In the genomic region with DNA sequence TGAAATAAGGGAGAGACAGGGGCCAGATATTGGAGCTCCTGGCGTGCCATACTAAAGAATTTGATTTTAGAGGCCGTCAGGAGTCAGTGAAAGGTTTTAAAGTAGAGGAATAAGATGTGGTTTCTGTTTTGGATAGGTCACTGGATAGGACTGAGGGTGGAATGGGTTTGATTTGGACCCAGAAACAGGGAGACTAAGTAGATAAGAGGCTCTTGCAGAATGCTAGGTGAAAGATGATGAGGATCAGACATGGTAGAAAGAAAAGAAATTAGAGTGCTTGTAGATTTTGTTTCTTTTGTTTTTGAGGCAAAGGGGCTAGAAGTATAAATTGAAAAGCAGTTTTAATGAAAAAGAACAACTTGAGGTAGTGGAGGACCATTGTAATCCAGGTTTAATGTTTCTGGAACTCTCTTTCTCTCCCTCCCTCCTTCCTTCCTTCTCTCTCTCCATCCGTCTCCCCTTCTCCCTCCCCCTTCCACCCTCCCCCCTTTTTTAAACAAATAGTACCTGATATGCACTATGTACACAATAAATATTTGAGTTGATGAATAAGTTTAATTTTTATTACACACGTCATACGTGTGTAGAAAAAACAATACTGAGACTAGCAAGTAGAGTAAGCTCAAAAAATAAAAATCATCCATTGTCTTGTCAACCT, we compare ENCODE assay signal across 8 cellular contexts. TPM values are rescaled to one million over a fixed set of nuclear protein-coding genes. Genes with fewer than 3 reads are reported as not detected.
DNase-seq lines count a peak whose midpoint lies in the region; ATAC-seq and TF ChIP-seq lines count a peak whose summit lies in the region.

No MANE protein-coding gene starts in this region.

- in situ Hi-C loops in Panc1 (cut with HindIII; ENCODE audit: low pct_unique_long_range_greater_than_20kb, low sequenced_read_pairs): no loop called here

- H3K9me3 ChIP-seq in DOHH2 (ENCODE audit: control insufficient read depth, insufficient read depth, low read length): no peaks in the 10 kb centered on the region
- no peaks in the 10 kb centered on the region for H3K9me3 ChIP-seq in Panc1 (ENCODE audit: control insufficient read depth, insufficient read depth, low read depth, low read length)
- no peaks in the 10 kb centered on the region for H3K9me3 ChIP-seq in esophagus muscularis mucosa
- H3K9me3 ChIP-seq in psoas muscle: no peaks in the 10 kb centered on the region

- WGBS in esophagus muscularis mucosa: 12% methylated on average over 5 of the region's 5 CpGs
- WGBS in psoas muscle, 3 donors: 10 to 22% (median 11%) methylated on average over 5 of the region's 5 CpGs

- H3K27ac ChIP-seq in DOHH2 (ENCODE audit: low read depth, low read length) (no peak overlapping the region), Panc1 (ENCODE audit: low read length) (peak overlapping the region; percentile 93), esophagus muscularis mucosa (replicated peaks in 1 of 4) (peak overlapping the region; percentile 88 to 95 (median 92)), psoas muscle (peak overlapping the region; percentile 93)

- CTCF ChIA-PET in Panc1 (lab: Charles Lee): interaction anchor here (0.6 kb wide), 2 partner anchors 262 to 452 kb away, joined by 5 to 11 read pairs; no protein-coding TSS in a partner anchor

- no peak for TF ChIP-seq CTCF in DOHH2 (IDR thresholded peaks at IDR 0.05; ENCODE audit: low read depth, low read length, poor library complexity, severe bottlenecking)
- no peak for TF ChIP-seq CTCF in Panc1 (IDR thresholded peaks at IDR 0.05)
- no peak for TF ChIP-seq CTCF in esophagus muscularis mucosa (IDR thresholded peaks at IDR 0.05)
- no peak for TF ChIP-seq CTCF in psoas muscle (IDR thresholded peaks at IDR 0.05)

- no peak for TF ChIP-seq POLR2A in esophagus muscularis mucosa (IDR thresholded peaks at IDR 0.05; ENCODE audit: low read depth)

- peak overlapping the region; percentile 79 for H3K4me3 ChIP-seq in DOHH2 (ENCODE audit: low read length)
- peak overlapping the region; percentile 66 to 77 for H3K4me3 ChIP-seq in Panc1 (ENCODE audit: low read depth in 2 of 2, low read length in 2 of 2)
- peak overlapping the region; percentile 61 to 79 (median 72) for H3K4me3 ChIP-seq in esophagus muscularis mucosa
- peak overlapping the region; percentile 93 for H3K4me3 ChIP-seq in psoas muscle

- POLR2A ChIA-PET in Panc1 (lab: Charles Lee): no interaction called here

- H3K36me3 ChIP-seq in DOHH2 (ENCODE audit: control insufficient read depth, low read length) (peaks cover 67% of the 10 kb centered on the region), Panc1 (ENCODE audit: control insufficient read depth, insufficient read depth, low read length) (peaks cover 5% of the 10 kb centered on the region), esophagus muscularis mucosa (no peaks in the 10 kb centered on the region), psoas muscle (ENCODE audit: insufficient read depth in 1 of 2, low read depth in 1 of 2) (no peaks in the 10 kb centered on the region)

- ATAC-seq in Panc1 (no peak), psoas muscle (no peak)

- H3F3A ChIP-seq in DOHH2 (ENCODE audit: control insufficient read depth, insufficient read depth): no peaks in the 10 kb centered on the region

- no peaks in the 10 kb centered on the region for H3K9me2 ChIP-seq in DOHH2 (replicated peaks; ENCODE audit: control insufficient read depth, low read length)

- intact Hi-C loops in Panc1 (cut with micrococcal nuclease; ENCODE audit: unreplicated experiment) (no loop called here), esophagus muscularis mucosa (cut with DNase I) (no loop called here), psoas muscle (cut with DNase I) (no loop called here)

- DNase-seq in Panc1 (ENCODE audit: low read depth, low spot score): no peak
- DNase-seq in esophagus muscularis mucosa (ENCODE audit: extremely low spot score): no peak
- no peak for DNase-seq in psoas muscle
- no peak for DNase-seq in medulla oblongata (ENCODE audit: extremely low spot score)
- no peak for DNase-seq in dedifferentiated amniotic fluid mesenchymal stem cell (ENCODE audit: extremely low spot score)
- no peak for DNase-seq in NCI-H526 treated with DMSO at 0.1 percent for 48 hours (lab: John Stamatoyannopoulos, UW)
- DNase-seq in stimulated activated naive CD4-positive, alpha-beta T cell (lab: John Stamatoyannopoulos, UW): no peak

- H3K27me3 ChIP-seq in DOHH2 (ENCODE audit: control insufficient read depth, low read length): no peaks in the 10 kb centered on the region
- H3K27me3 ChIP-seq in Panc1 (ENCODE audit: control insufficient read depth, insufficient read depth, low read length): no peaks in the 10 kb centered on the region
- no peaks in the 10 kb centered on the region for H3K27me3 ChIP-seq in esophagus muscularis mucosa
- no peaks in the 10 kb centered on the region for H3K27me3 ChIP-seq in psoas muscle (ENCODE audit: insufficient read depth in 3 of 3, low read length in 2 of 3)

- H3K4me2 ChIP-seq in DOHH2 (ENCODE audit: low read length): peak overlapping the region; percentile 85

- peaks cover 55% of the 10 kb centered on the region for H3K4me1 ChIP-seq in DOHH2 (ENCODE audit: control insufficient read depth, low read length)
- H3K4me1 ChIP-seq in Panc1 (ENCODE audit: control insufficient read depth, insufficient read depth, low read length): peaks cover 47% of the 10 kb centered on the region
- H3K4me1 ChIP-seq in esophagus muscularis mucosa: peaks cover 56 to 68% (median 66%) of the 10 kb centered on the region in 4 donors
- H3K4me1 ChIP-seq in psoas muscle: peaks cover 61% of the 10 kb centered on the region

- peaks cover 78% of the 10 kb centered on the region for H3K79me2 ChIP-seq in DOHH2 (ENCODE audit: control insufficient read depth, low read length)

- no peak for TF ChIP-seq EP300 in esophagus muscularis mucosa (IDR thresholded peaks at IDR 0.05)

- no TSS peak for BruUV-seq in Panc1 (replicated peaks; lab: Mats Ljungman, UMichigan)

- peaks cover 52% of the 10 kb centered on the region for H4K20me1 ChIP-seq in DOHH2 (ENCODE audit: control insufficient read depth, insufficient read depth, low read depth, low read length)

RNA-seq across cellular contexts. Expression of a gene that starts 1.9 kb away (rescaled TPM):
- 157 TPM for total RNA-seq in Panc1 (2021; ENCODE audit: unreplicated experiment)
- 87.8 TPM for polyA plus RNA-seq in Panc1 (2012; ENCODE audit: insufficient read length)
- 100 to 1,000 TPM; 120 to 229 (median 175) TPM for total RNA-seq in esophagus muscularis mucosa
- total RNA-seq in psoas muscle: 100 to 1,000 TPM; 312 to 467 (median 328) TPM
- polyA plus RNA-seq in psoas muscle: 100 to 1,000 TPM; 451 to 565 (median 547) TPM

RNA-seq across cellular contexts. Expression of a gene that starts 32.2 kb away (rescaled TPM):
- total RNA-seq in Panc1 (2021; ENCODE audit: unreplicated experiment) (30.7 TPM), esophagus muscularis mucosa (100 to 1,000 TPM in 1 of 4 donors, 10 to 100 TPM in 3; 65.2 to 108 (median 92.9) TPM), psoas muscle (10 to 100 TPM; 36.7 to 49.0 (median 44.4) TPM)
- polyA plus RNA-seq in Panc1 (2012; ENCODE audit: insufficient read length): 9.8 TPM
- 10 to 100 TPM in 1 of 3 donors, 1 to 10 TPM in 2; 5.7 to 12.0 (median 5.9) TPM for polyA plus RNA-seq in psoas muscle
